In the genomic region with DNA sequence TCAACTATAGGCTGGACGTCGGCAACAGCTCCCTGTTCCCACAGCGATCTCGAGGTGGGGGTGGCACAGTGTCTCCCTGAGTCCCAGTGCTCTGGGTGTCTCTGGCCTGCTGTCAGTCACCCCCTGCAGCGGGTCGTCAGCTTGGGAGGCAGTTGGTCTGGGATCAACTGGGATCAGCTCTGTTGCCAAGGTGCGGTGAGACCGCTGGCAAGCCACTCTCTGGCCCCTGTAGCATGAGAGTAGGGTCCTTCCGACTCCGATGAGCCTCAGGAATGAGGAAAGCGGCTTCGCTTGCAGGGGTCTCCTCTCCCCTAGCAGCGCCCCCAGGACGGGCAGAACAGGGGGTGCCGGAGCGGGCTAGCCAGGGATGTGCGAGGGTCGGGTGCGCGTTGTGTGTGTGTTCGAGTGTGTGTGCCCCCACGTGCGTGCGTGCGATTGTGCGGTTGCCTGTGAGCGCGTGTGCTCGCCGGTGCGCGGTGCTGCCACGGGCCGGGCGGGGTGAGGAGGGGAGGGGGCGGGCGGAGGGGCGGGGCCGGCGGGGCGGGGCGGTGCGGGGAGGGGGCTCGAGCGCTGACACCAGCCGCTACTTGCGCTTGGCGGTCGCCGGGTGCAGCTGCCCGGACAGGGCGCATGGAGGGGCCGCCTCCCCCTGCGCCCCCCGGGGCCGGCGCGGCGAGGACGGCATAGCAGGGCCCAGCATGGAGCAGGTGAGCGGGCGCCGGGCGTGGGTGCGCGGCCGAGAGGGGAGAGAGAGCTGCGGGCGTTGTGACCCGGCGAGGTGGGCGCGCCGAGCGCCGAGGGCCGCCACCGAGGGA, we compare ENCODE assay signal across 9 cellular contexts. TPM values are rescaled to one million over a fixed set of nuclear protein-coding genes. Genes with fewer than 3 reads are reported as not detected.
DNase-seq lines count a peak whose midpoint lies in the region; ATAC-seq, FAIRE-seq and TF ChIP-seq lines count a peak whose summit lies in the region.
"Had no signal": no experiment of that assay in that cellular context is flagged by ENCODE, and none has a peak within 500 bp of the region (broad histone marks: within the 10 kb centered on the region; RNA-seq: fewer than 3 reads in every experiment).

No MANE protein-coding gene starts in this region.

- TF ChIP-seq POLR2A in esophagus muscularis mucosa (IDR thresholded peaks at IDR 0.05; ENCODE audit: low read depth), result no peak
- TF ChIP-seq POLR2A in gastrocnemius medialis (IDR thresholded peaks at IDR 0.05), result no peak

- H3K4me3 ChIP-seq in esophagus muscularis mucosa, result peak overlapping the region; percentile 52 to 63 (median 58)
- H3K4me3 ChIP-seq in gastrocnemius medialis, result peak overlapping the region; percentile 17 to 37 (median 34)

- H3K27me3 ChIP-seq in esophagus muscularis mucosa (peaks cover 0 to 29% (median 0%) of the 10 kb centered on the region in 4 donors), gastrocnemius medialis (peaks cover 9 to 13% (median 10%) of the 10 kb centered on the region in 3 donors)

- H3K27ac ChIP-seq in esophagus muscularis mucosa (replicated peaks in 1 of 4), result peak overlapping the region; percentile 79 to 92 (median 86)
- H3K27ac ChIP-seq in gastrocnemius medialis, result no peak overlapping the region

- no peak for ATAC-seq in gastrocnemius medialis
- no peak for ATAC-seq in HG03108 (IDR thresholded peaks at IDR 0.05; ENCODE audit: unreplicated experiment)

- 3% methylated on average over 21 of the region's 78 CpGs for WGBS in esophagus muscularis mucosa

- TF ChIP-seq EP300 in esophagus muscularis mucosa (IDR thresholded peaks at IDR 0.05), result no peak

- no peak for FAIRE-seq in RCC 7860 (lab: Jason Lieb, UNC)

- H3K36me3 ChIP-seq in esophagus muscularis mucosa, result no peaks in the 10 kb centered on the region
- no peaks in the 10 kb centered on the region for H3K36me3 ChIP-seq in gastrocnemius medialis

- TF ChIP-seq CTCF in esophagus muscularis mucosa (IDR thresholded peaks at IDR 0.05) (no peak), gastrocnemius medialis (IDR thresholded peaks at IDR 0.05 in 4 of 5, conservative IDR thresholded peaks at IDR 0.05 in 1 of 5) (no peak)

- H3K9me3 ChIP-seq in esophagus muscularis mucosa, result no peaks in the 10 kb centered on the region
- H3K9me3 ChIP-seq in gastrocnemius medialis, result no peaks in the 10 kb centered on the region

- DNase-seq in NCI-H2227 (lab: John Stamatoyannopoulos, UW; ENCODE audit: unreplicated experiment) (peak; percentile 49), NCI-H2227 treated with DMSO at 0.1 percent for 48 hours (lab: John Stamatoyannopoulos, UW) (no peak), NAMALWA (ENCODE audit: low spot score) (peak; percentile 44), esophagus muscularis mucosa (ENCODE audit: extremely low spot score) (no peak), gastrocnemius medialis (no peak), RCC 7860 (ENCODE audit: low spot score) (no peak)
- no peak for DNase-seq in stimulated activated CD4-positive, alpha-beta T cell treated with anti-CD3 and anti-CD28 coated beads, Interleukin-4, amount 100 ng/mL, for 1 hour
- DNase-seq: stimulated activated CD8-positive, alpha-beta memory T cell treated with anti-CD3 and anti-CD28 coated beads, Interleukin-4, amount 100 ng/mL, for 48 hours had no signal

- in situ Hi-C loops in gastrocnemius medialis (cut with MboI; ENCODE audit: low sequenced_read_pairs in 4 of 4), result loop anchor here in 2 of 4 donors (5.0 kb wide), 2 partner anchors 72 to 77 kb away; a partner anchor contains a TSS

- intact Hi-C loops in esophagus muscularis mucosa (cut with DNase I), result no loop called here
- intact Hi-C loops in gastrocnemius medialis (cut with DNase I; ENCODE audit: low total_unique reads), result no loop called here

- H3K4me1 ChIP-seq in esophagus muscularis mucosa (peaks cover 47 to 71% (median 67%) of the 10 kb centered on the region in 4 donors), gastrocnemius medialis (peaks cover 18 to 30% of the 10 kb centered on the region in 2 donors)

RNA-seq across cellular contexts. Expression of a gene that starts 9.4 kb away (rescaled TPM):
- 100 to 1,000 TPM in 2 of 4 donors, 10 to 100 TPM in 2; 58.6 to 150 (median 104) TPM for total RNA-seq in esophagus muscularis mucosa
- 10 to 100 TPM in 3 of 4 donors, 1 to 10 TPM in 1; 8.0 to 22.7 (median 12.1) TPM for total RNA-seq in gastrocnemius medialis

Comparison
In these comparisons a context has a peak if more than half of its experiments do, and no peak if none do; other contexts are left out.
1. DNase-seq: peak in NCI-H2227 (single experiment) and NAMALWA (single experiment); none in NCI-H2227 treated with DMSO at 0.1 percent for 48 hours (single experiment), esophagus muscularis mucosa (single experiment), gastrocnemius medialis (0 of 2), RCC 7860 (single experiment) and stimulated activated CD4-positive, alpha-beta T cell treated with anti-CD3 and anti-CD28 coated beads, Interleukin-4, amount 100 ng/mL, for 1 hour (single experiment).
2. H3K27ac ChIP-seq: peak in esophagus muscularis mucosa (4 of 4); none in gastrocnemius medialis (0 of 4).